Comparison of ENCODE assay signal across 1 cellular context in the genomic region with DNA sequence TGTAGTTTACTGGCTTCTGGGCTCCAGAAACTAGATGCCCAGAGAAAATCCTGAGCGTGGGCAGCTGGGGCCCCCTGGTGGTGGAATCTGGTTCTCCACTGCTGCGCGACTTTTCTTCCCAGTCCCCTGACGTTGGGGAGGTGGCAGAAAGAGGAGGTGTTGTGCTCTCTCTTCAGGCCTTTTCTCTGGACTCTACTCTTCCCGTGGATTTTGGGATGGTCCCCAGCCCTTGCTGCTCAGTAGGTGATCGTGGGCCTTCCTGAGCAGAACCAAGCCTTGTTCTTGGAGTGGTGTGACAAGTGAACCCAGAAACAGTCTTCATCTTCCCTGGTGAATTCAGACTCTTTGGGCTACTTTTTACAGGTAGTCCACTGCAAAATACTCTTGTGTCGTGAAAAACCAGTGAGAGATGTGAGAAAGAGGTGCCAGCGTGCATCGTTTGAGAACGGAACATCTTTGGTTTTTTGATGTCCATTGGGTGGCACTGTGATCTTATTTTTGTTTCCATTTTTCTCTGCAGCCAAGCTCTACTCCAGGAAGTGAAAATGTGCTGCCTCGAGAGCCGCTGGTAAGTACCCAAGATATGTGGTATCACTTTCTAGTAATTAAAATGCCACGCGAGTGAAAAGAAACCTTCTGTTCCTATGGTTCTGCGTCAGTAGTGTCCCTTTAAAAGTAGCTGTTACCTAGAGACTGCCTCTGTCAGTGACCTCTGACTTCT.
TF ChIP-seq lines count a peak whose summit lies in the region.

No MANE protein-coding gene starts in this region.

TF ChIP-seq in H1, 55 proteins besides CTCF, POLR2A, EP300 and RAD21:
- TF ChIP-seq JUN (IDR thresholded peaks at IDR 0.05; ENCODE audit: low read depth, low read length) (no peak), SRF (IDR thresholded peaks at IDR 0.05; ENCODE audit: low read depth, low read length) (no peak), CHD1 (IDR thresholded peaks at IDR 0.05; ENCODE audit: low read depth, low read length) (no peak), SP2 (IDR thresholded peaks at IDR 0.05; ENCODE audit: low read length) (no peak), ASH2L (IDR thresholded peaks at IDR 0.05; ENCODE audit: low read length) (peak; percentile 29), GABPA (IDR thresholded peaks at IDR 0.05; ENCODE audit: borderline replicate concordance, insufficient read depth, low read length) (peak; percentile 70; the same call in 1 of the 2 replicates), EZH2 (IDR thresholded peaks at IDR 0.05; ENCODE audit: low read depth, low read length, severe bottlenecking) (no peak)
